ENCODE assay signal across 9 cellular contexts in the genomic region with DNA sequence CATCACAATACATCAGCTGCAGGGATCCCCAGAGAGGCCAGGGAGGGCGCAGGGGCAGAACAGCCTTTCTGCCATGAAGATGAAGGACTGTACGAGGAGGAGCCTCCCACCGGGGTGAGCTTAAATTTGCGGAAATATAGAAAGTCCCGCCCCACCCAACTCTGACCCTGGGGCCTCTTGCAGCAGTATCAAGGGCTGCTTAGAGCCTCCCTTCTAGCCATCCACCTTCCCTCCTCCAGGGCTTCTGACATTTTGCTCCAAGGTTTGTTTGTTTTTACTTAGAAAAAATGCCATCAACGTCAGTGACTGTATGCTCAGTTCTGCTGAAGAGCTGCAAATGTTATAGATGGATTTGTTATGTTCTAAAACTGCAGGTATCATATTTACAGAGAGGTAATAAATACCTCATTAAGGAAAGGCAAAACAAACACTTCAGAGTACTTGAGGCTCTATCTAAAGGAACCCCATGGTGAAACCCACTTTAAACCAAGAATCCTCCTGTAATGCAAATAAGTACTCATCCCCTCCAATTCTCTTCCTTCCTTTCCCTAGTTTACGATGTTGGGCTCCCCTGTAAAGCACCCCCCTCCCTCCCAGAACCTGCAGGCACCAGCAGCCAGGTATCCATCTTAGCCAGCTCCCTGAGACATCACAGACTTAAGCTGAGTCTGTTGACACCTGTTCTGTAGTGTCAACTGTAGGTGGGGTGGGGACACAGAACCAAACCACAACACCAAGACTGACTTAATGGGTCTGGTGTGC. TPM values are rescaled to one million over a fixed set of nuclear protein-coding genes. Genes with fewer than 3 reads are reported as not detected.
DNase-seq lines count a peak whose midpoint lies in the region; ATAC-seq, FAIRE-seq and TF ChIP-seq lines count a peak whose summit lies in the region.
"Had no signal": no experiment of that assay in that cellular context is flagged by ENCODE, and none has a peak within 500 bp of the region (broad histone marks: within the 10 kb centered on the region; RNA-seq: fewer than 3 reads in every experiment).

No MANE protein-coding gene starts in this region.

- H3K4me1 ChIP-seq in right atrium auricular region (peaks cover 0 to 36% of the 10 kb centered on the region in 2 donors), neural progenitor cell (peaks cover 21% of the 10 kb centered on the region)

- ATAC-seq in HG02852 (IDR thresholded peaks at IDR 0.05; ENCODE audit: unreplicated experiment), result peak; percentile 74

- peak overlapping the region; percentile 26 for H2AFZ ChIP-seq in neural progenitor cell (replicated peaks)

- intact Hi-C loops in cardiac septum (cut with DNase I), result no loop called here

- no peaks in the 10 kb centered on the region for H3K9me3 ChIP-seq in right atrium auricular region
- H3K9me3 ChIP-seq in neural progenitor cell (ENCODE audit: low read depth), result no peaks in the 10 kb centered on the region

- no peaks in the 10 kb centered on the region for H3F3A ChIP-seq in neural progenitor cell (ENCODE audit: low read depth)

- H3K4me3 ChIP-seq in right atrium auricular region (no peak overlapping the region), neural progenitor cell (no peak overlapping the region)

- TF ChIP-seq CTCF in right atrium auricular region (IDR thresholded peaks at IDR 0.05), result no peak
- no peak for TF ChIP-seq CTCF in neural progenitor cell (IDR thresholded peaks at IDR 0.05)

- H3K9me3 Mint-ChIP-seq in activated naive CD4-positive, alpha-beta T cell treated with anti-CD3 and anti-CD28 coated beads, Interleukin-2, amount 50 U/mL, for 24 hours, result no peaks in the 10 kb centered on the region
- no peaks in the 10 kb centered on the region for H3K9me3 Mint-ChIP-seq in neural progenitor cell

- H3K27ac ChIP-seq in right atrium auricular region, result no peak overlapping the region
- no peak overlapping the region for H3K27ac ChIP-seq in neural progenitor cell

- no peaks in the 10 kb centered on the region for H4K20me1 ChIP-seq in neural progenitor cell (ENCODE audit: low read depth)

- H3K27me3 Mint-ChIP-seq in activated naive CD4-positive, alpha-beta T cell treated with anti-CD3 and anti-CD28 coated beads, Interleukin-2, amount 50 U/mL, for 24 hours, result no peaks in the 10 kb centered on the region
- H3K27me3 Mint-ChIP-seq in neural progenitor cell (ENCODE audit: insufficient read depth, low read depth), result peaks cover 3% of the 10 kb centered on the region

- H3K27me3 ChIP-seq in right atrium auricular region (no peaks in the 10 kb centered on the region), neural progenitor cell (no peaks in the 10 kb centered on the region)

- no peak overlapping the region for H3K9ac ChIP-seq in neural progenitor cell

- H3K4me3 Mint-ChIP-seq in activated naive CD4-positive, alpha-beta T cell treated with anti-CD3 and anti-CD28 coated beads, Interleukin-2, amount 50 U/mL, for 24 hours, result peak overlapping the region; percentile 77
- no peak overlapping the region for H3K4me3 Mint-ChIP-seq in neural progenitor cell

- H3K27ac Mint-ChIP-seq in activated naive CD4-positive, alpha-beta T cell treated with anti-CD3 and anti-CD28 coated beads, Interleukin-2, amount 50 U/mL, for 24 hours, result peak overlapping the region; percentile 93
- no peak overlapping the region for H3K27ac Mint-ChIP-seq in neural progenitor cell

- no peak for FAIRE-seq in frontal cortex (lab: Jason Lieb, UNC)
- FAIRE-seq: G401.6 had no signal

- no peaks in the 10 kb centered on the region for H3K79me2 ChIP-seq in neural progenitor cell (ENCODE audit: low read depth)

- no peaks in the 10 kb centered on the region for H3K36me3 ChIP-seq in right atrium auricular region
- H3K36me3 ChIP-seq in neural progenitor cell, result no peaks in the 10 kb centered on the region

- no peak overlapping the region for H3K4me2 ChIP-seq in neural progenitor cell

- peaks cover 8% of the 10 kb centered on the region for H3K36me3 Mint-ChIP-seq in activated naive CD4-positive, alpha-beta T cell treated with anti-CD3 and anti-CD28 coated beads, Interleukin-2, amount 50 U/mL, for 24 hours
- no peaks in the 10 kb centered on the region for H3K36me3 Mint-ChIP-seq in neural progenitor cell

- DNase-seq in cardiac septum (ENCODE audit: low spot score), result peak; percentile 81
- DNase-seq in right atrium auricular region (ENCODE audit: low spot score), result no peak
- DNase-seq in NCI-H2029 treated with DMSO at 0.1 percent for 48 hours (lab: John Stamatoyannopoulos, UW), result peak; percentile 99
- DNase-seq in neural progenitor cell (ENCODE audit: low spot score), result no peak
- DNase-seq in frontal cortex (ENCODE audit: low spot score in 2 of 2), result no peak
- no peak for DNase-seq in AG20443 (ENCODE audit: low spot score)

- peaks cover 85% of the 10 kb centered on the region for H3K4me1 Mint-ChIP-seq in activated naive CD4-positive, alpha-beta T cell treated with anti-CD3 and anti-CD28 coated beads, Interleukin-2, amount 50 U/mL, for 24 hours
- H3K4me1 Mint-ChIP-seq in neural progenitor cell, result peaks cover 17% of the 10 kb centered on the region

RNA-seq across cellular contexts. Expression of a gene that starts 30.5 kb away (rescaled TPM):
- total RNA-seq in cardiac septum, result 26.5 TPM
- 10 to 100 TPM; 15.9 to 33.6 TPM for total RNA-seq in right atrium auricular region
- total RNA-seq in neural progenitor cell (ENCODE audit: low replicate concordance), result 0.37 and 0.92 TPM in 2 replicates
- total RNA-seq in frontal cortex, result 11.0 TPM

Comparison
In these comparisons a context has a peak if more than half of its experiments do, and no peak if none do; other contexts are left out.
1. DNase-seq: peak in cardiac septum (single experiment) and NCI-H2029 treated with DMSO at 0.1 percent for 48 hours (single experiment); none in right atrium auricular region (single experiment), neural progenitor cell (single experiment), frontal cortex (0 of 2) and AG20443 (single experiment).